ENCODE assay signal across 9 cellular contexts in genomic region chr11:16925495-16926065, GRCh38.
DNase-seq lines count a peak whose midpoint lies in the region; ATAC-seq and TF ChIP-seq lines count a peak whose summit lies in the region.
"Had no signal": no experiment of that assay in that cellular context is flagged by ENCODE, and none has a peak within 500 bp of the region (broad histone marks: within the 10 kb centered on the region; RNA-seq: fewer than 3 reads in every experiment).

No MANE protein-coding gene starts in this region.

- H3K27ac ChIP-seq in CD4-positive, CD25-positive, alpha-beta regulatory T cell (ENCODE audit: insufficient read depth, low read length, poor library complexity, severe bottlenecking): no peak overlapping the region
- no peak overlapping the region for H3K27ac ChIP-seq in OCI-LY3 (ENCODE audit: low read length)
- no peak overlapping the region for H3K27ac ChIP-seq in thymus (ENCODE audit: low read depth)

- peaks cover 16% of the 10 kb centered on the region for H3K27me3 ChIP-seq in CD4-positive, CD25-positive, alpha-beta regulatory T cell (ENCODE audit: control insufficient read depth, insufficient read depth, low read length)
- H3K27me3 ChIP-seq in OCI-LY3 (ENCODE audit: low read depth, low read length): peaks cover 77% of the 10 kb centered on the region
- peaks cover 40% of the 10 kb centered on the region for H3K27me3 ChIP-seq in thymus (ENCODE audit: control insufficient read depth, insufficient read depth)

- no peak for ATAC-seq in CD4-positive, CD25-positive, alpha-beta regulatory T cell (ENCODE audit: low read depth in 2 of 2)
- ATAC-seq in GM19463 (IDR thresholded peaks at IDR 0.05; ENCODE audit: unreplicated experiment) (peak; percentile 22), HG02588 (IDR thresholded peaks at IDR 0.05; ENCODE audit: unreplicated experiment) (no peak)

- no peaks in the 10 kb centered on the region for H3K9me3 Mint-ChIP-seq in CD4-positive, CD25-positive, alpha-beta regulatory T cell

- H3K9me3 ChIP-seq in CD4-positive, CD25-positive, alpha-beta regulatory T cell (ENCODE audit: control insufficient read depth in 2 of 2, low read length in 2 of 2): no peaks in the 10 kb centered on the region
- H3K9me3 ChIP-seq in OCI-LY3 (ENCODE audit: insufficient read depth, low read length): no peaks in the 10 kb centered on the region
- H3K9me3 ChIP-seq in thymus (ENCODE audit: control insufficient read depth): no peaks in the 10 kb centered on the region

- peaks cover 0 to 12% (median 2%) of the 10 kb centered on the region in 4 donors for H3K4me1 Mint-ChIP-seq in CD4-positive, CD25-positive, alpha-beta regulatory T cell

- WGBS in lower leg skin, 2 donors: 2% methylated on average over 9 to 33 of the region's 56 CpGs
- 2% methylated on average over 56 of the region's 56 CpGs for WGBS in thymus

- H3K4me3 Mint-ChIP-seq in CD4-positive, CD25-positive, alpha-beta regulatory T cell: peak overlapping the region in 3 of 4 donors; percentile 67 to 84 (median 82)

- no peaks in the 10 kb centered on the region for H3K79me2 ChIP-seq in OCI-LY3 (ENCODE audit: low read length)

- no peak for TF ChIP-seq POLR2A in lower leg skin (IDR thresholded peaks at IDR 0.05)

- no peaks in the 10 kb centered on the region for H3K36me3 Mint-ChIP-seq in CD4-positive, CD25-positive, alpha-beta regulatory T cell
- H3K36me3 Mint-ChIP-seq: immature natural killer cell had no signal

- H4K20me1 ChIP-seq in OCI-LY3 (ENCODE audit: insufficient read depth, low read length): peaks cover 34% of the 10 kb centered on the region

- H3K4me3 ChIP-seq in CD4-positive, CD25-positive, alpha-beta regulatory T cell (ENCODE audit: low read depth, low read length): no peak overlapping the region
- H3K4me3 ChIP-seq in OCI-LY3 (ENCODE audit: low read length) (no peak overlapping the region), lower leg skin (ENCODE audit: low read depth, poor library complexity, severe bottlenecking) (peak overlapping the region; percentile 5), thymus (ENCODE audit: low read length) (peak overlapping the region; percentile 27)

- H3K9ac ChIP-seq in OCI-LY3 (ENCODE audit: low read length): no peak overlapping the region

- H3K36me3 ChIP-seq in CD4-positive, CD25-positive, alpha-beta regulatory T cell (ENCODE audit: control insufficient read depth, insufficient read depth, low read length): no peaks in the 10 kb centered on the region
- H3K36me3 ChIP-seq in OCI-LY3 (replicated peaks; ENCODE audit: low read depth, low read length) (no peaks in the 10 kb centered on the region), thymus (ENCODE audit: control insufficient read depth, insufficient read depth) (no peaks in the 10 kb centered on the region)

- H2AFZ ChIP-seq in OCI-LY3 (ENCODE audit: low read depth, low read length): no peak overlapping the region

- peaks cover 67% of the 10 kb centered on the region for H3K27me3 Mint-ChIP-seq in CD4-positive, CD25-positive, alpha-beta regulatory T cell

- intact Hi-C loops in lower leg skin (cut with DNase I; ENCODE audit: low total_unique reads): no loop called here

- H3K4me1 ChIP-seq in CD4-positive, CD25-positive, alpha-beta regulatory T cell (ENCODE audit: control insufficient read depth, insufficient read depth, low read length, poor library complexity, severe bottlenecking): peaks cover 8% of the 10 kb centered on the region
- peaks cover 17% of the 10 kb centered on the region for H3K4me1 ChIP-seq in OCI-LY3 (ENCODE audit: low read length)
- H3K4me1 ChIP-seq in thymus (ENCODE audit: control insufficient read depth, insufficient read depth, low read length): no peaks in the 10 kb centered on the region

- peak in 1 of 3 donors; percentile 13 for DNase-seq in CD4-positive, CD25-positive, alpha-beta regulatory T cell
- DNase-seq in dermis blood vessel endothelial cell (peak; percentile 55), lower leg skin (ENCODE audit: low spot score in 2 of 2) (no peak), GF-D8 (lab: John Stamatoyannopoulos, UW) (no peak)

- no peak for TF ChIP-seq CTCF in OCI-LY3 (IDR thresholded peaks at IDR 0.05; ENCODE audit: low read depth, low read length)
- no peak for TF ChIP-seq CTCF in lower leg skin (IDR thresholded peaks at IDR 0.05)

- peak overlapping the region; percentile 90 for H3K4me2 ChIP-seq in OCI-LY3 (ENCODE audit: low read length)

- no peak overlapping the region for H3K27ac Mint-ChIP-seq in CD4-positive, CD25-positive, alpha-beta regulatory T cell
- H3K27ac Mint-ChIP-seq: immature natural killer cell had no signal

Comparison
In these comparisons a context has a peak if more than half of its experiments do, and no peak if none do; other contexts are left out.
1. H3K4me3 ChIP-seq: peak in lower leg skin (single experiment) and thymus (single experiment); none in CD4-positive, CD25-positive, alpha-beta regulatory T cell (single experiment) and OCI-LY3 (single experiment).